ENCODE assay signal across 33 cellular contexts in the genomic region with DNA sequence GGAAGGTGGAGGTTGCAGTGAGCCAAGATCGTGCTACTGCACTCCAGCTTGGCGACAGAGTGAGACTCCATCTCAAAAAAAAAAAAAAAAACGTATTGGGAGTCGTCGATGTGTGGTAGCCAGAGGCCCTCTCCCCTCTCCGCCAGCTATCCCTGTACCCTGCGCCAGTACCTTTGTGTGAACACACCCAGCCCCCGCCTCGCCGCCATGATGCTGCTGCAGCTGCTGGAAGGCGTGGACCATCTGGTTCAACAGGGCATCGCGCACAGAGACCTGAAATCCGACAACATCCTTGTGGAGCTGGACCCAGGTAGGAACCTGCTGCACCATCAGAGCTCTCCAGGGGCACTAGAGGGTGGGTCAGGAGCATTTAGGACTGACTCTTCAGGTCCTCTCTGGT. TPM values are rescaled to one million over a fixed set of nuclear protein-coding genes. Genes with fewer than 3 reads are reported as not detected.
"Had no signal": no experiment of that assay in that cellular context is flagged by ENCODE, and none has a peak within 500 bp of the region (broad histone marks: within the 10 kb centered on the region; RNA-seq: fewer than 3 reads in every experiment).

No MANE protein-coding gene starts in this region.

- H3K4me1 Mint-ChIP-seq: nephron, neural progenitor cell had no signal

- H3K4me3 Mint-ChIP-seq: naive thymus-derived CD4-positive, alpha-beta T cell; natural killer cell; nephron; neural progenitor cell; stimulated activated effector memory CD8-positive, alpha-beta T cell treated with anti-CD3 and anti-CD28 coated beads, Interleukin-12 subunit alpha, Interleukin-12 subunit beta, amount 100 ng/mL, for 72 hours; stimulated activated naive B cell treated with anti-CD40 and anti-IgM and Interleukin-4, amounts not matched to agents 10 μg/mL and 1 μg/mL and 100 μg/mL, for 72 hours; stimulated activated naive CD8-positive, alpha-beta T cell treated with anti-CD3 and anti-CD28 coated beads, Interleukin-15, Interleukin-2, amounts not matched to agents 100 ng/mL and 50 ng/mL, for 24 hours had no signal

- H3K27me3 ChIP-seq: neural progenitor cell, neutrophil, right lobe of liver, sigmoid colon, stomach, thyroid gland, tibial nerve, upper lobe of left lung, vagina had no signal

- H3K9ac ChIP-seq: neural progenitor cell, parathyroid adenoma had no signal

- H3K4me1 ChIP-seq: neural progenitor cell, parathyroid adenoma, psoas muscle, right lobe of liver, sigmoid colon, stomach, thyroid gland, tibial nerve, upper lobe of left lung, vagina had no signal

- H3K27ac Mint-ChIP-seq: naive thymus-derived CD4-positive, alpha-beta T cell; natural killer cell; nephron; neural progenitor cell; progenitor cell of endocrine pancreas; stimulated activated effector memory CD8-positive, alpha-beta T cell treated with anti-CD3 and anti-CD28 coated beads, Interleukin-12 subunit alpha, Interleukin-12 subunit beta, amount 100 ng/mL, for 72 hours; stimulated activated naive B cell treated with anti-CD40 and anti-IgM and Interleukin-4, amounts not matched to agents 10 μg/mL and 1 μg/mL and 100 μg/mL, for 72 hours; stimulated activated naive CD8-positive, alpha-beta T cell treated with anti-CD3 and anti-CD28 coated beads, Interleukin-15, Interleukin-2, amounts not matched to agents 100 ng/mL and 50 ng/mL, for 24 hours had no signal

- H3K27me3 Mint-ChIP-seq: naive thymus-derived CD4-positive, alpha-beta T cell; progenitor cell of endocrine pancreas; stimulated activated naive B cell treated with anti-CD40 and anti-IgM and Interleukin-4, amounts not matched to agents 10 μg/mL and 1 μg/mL and 100 μg/mL, for 72 hours; stimulated activated naive CD8-positive, alpha-beta T cell treated with anti-CD3 and anti-CD28 coated beads, Interleukin-15, Interleukin-2, amounts not matched to agents 100 ng/mL and 50 ng/mL, for 24 hours had no signal

- H3K27ac ChIP-seq: neural progenitor cell, neutrophil, parathyroid adenoma, psoas muscle, right lobe of liver, sigmoid colon, stomach, thoracic aorta, thyroid gland, tibial nerve, upper lobe of left lung, vagina had no signal

- H3K4me3 ChIP-seq: neural progenitor cell, psoas muscle, right lobe of liver, sigmoid colon, stomach, thoracic aorta, thyroid gland, tibial nerve, upper lobe of left lung, vagina had no signal

- H3K36me3 ChIP-seq: neural progenitor cell had no signal

- ATAC-seq: naive thymus-derived CD4-positive, alpha-beta T cell; natural killer cell; psoas muscle; right cardiac atrium; right lobe of liver; stimulated activated effector memory CD8-positive, alpha-beta T cell treated with anti-CD3 and anti-CD28 coated beads, Interleukin-12 subunit alpha, Interleukin-12 subunit beta, amount 100 ng/mL, for 72 hours; stimulated activated naive B cell treated with anti-CD40 and anti-IgM and Interleukin-4, amounts not matched to agents 10 μg/mL and 1 μg/mL and 100 μg/mL, for 72 hours had no signal

- FAIRE-seq: small intestine, urothelium cell line had no signal

- DNase-seq: naive thymus-derived CD4-positive, alpha-beta T cell; natural killer cell; nucleus accumbens; psoas muscle; right cardiac atrium; sigmoid colon; small intestine; stimulated activated CD4-positive, alpha-beta T cell treated with anti-CD3 and anti-CD28 coated beads, Interleukin-15, amount 100 ng/mL, for 24 hours; stimulated activated CD4-positive, alpha-beta T cell treated with anti-CD3 and anti-CD28 coated beads, Interleukin-2, amount 100 ng/mL, for 24 hours; stimulated activated CD4-positive, alpha-beta T cell treated with anti-CD3 and anti-CD28 coated beads, Interleukin-2, amount 100 ng/mL, for 48 hours; stimulated activated CD4-positive, alpha-beta T cell treated with anti-CD3 and anti-CD28 coated beads, Interleukin-4, amount 100 ng/mL, for 24 hours; stimulated activated naive B cell treated with anti-CD40 and anti-IgM and Interleukin-4, amounts not matched to agents 10 μg/mL and 1 μg/mL and 100 μg/mL, for 72 hours; stimulated activated naive CD4-positive, alpha-beta T cell treated with Interleukin-2 at 50 U/mL for 16 hours; stomach; thyroid gland; trophoblast cell; upper lobe of left lung had no signal

- H3K4me2 ChIP-seq: neural progenitor cell had no signal

- H2AFZ ChIP-seq: neural progenitor cell, parathyroid adenoma had no signal

- H3K79me2 ChIP-seq: parathyroid adenoma had no signal

- H3K9me3 ChIP-seq: neutrophil, psoas muscle, right lobe of liver, sigmoid colon, stomach, thoracic aorta, thyroid gland, tibial nerve, upper lobe of left lung, vagina had no signal

- H3K9me3 Mint-ChIP-seq: naive thymus-derived CD4-positive, alpha-beta T cell; natural killer cell; nephron; neural progenitor cell; stimulated activated effector memory CD8-positive, alpha-beta T cell treated with anti-CD3 and anti-CD28 coated beads, Interleukin-12 subunit alpha, Interleukin-12 subunit beta, amount 100 ng/mL, for 72 hours; stimulated activated naive B cell treated with anti-CD40 and anti-IgM and Interleukin-4, amounts not matched to agents 10 μg/mL and 1 μg/mL and 100 μg/mL, for 72 hours; stimulated activated naive CD8-positive, alpha-beta T cell treated with anti-CD3 and anti-CD28 coated beads, Interleukin-15, Interleukin-2, amounts not matched to agents 100 ng/mL and 50 ng/mL, for 24 hours had no signal

RNA-seq across cellular contexts. Expression of a gene that starts 56.5 kb away (rescaled TPM):
- total RNA-seq: osteocyte, progenitor cell of endocrine pancreas, skeletal muscle tissue, temporal lobe had no signal
- polyA plus RNA-seq: naive thymus-derived CD4-positive, alpha-beta T cell; neural cell had no signal
